Comparison of ENCODE assay signal across 8 cellular contexts in the genomic region with DNA sequence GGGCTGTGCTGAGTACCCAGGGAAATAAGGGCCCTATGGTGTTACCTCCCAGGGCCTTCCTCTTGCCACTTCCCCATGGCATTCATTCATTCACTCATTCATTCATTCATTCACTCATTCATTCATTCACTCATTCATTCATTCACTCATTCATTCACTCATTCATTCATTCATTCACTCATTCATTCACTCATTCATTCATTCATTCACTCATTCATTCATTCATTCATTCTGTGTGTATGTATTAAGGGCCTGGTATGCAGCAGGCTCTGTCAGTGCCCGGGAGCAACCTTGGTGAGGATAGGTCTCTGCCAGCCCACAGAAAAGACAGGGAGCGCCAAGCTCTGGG. TPM values are rescaled to one million over a fixed set of nuclear protein-coding genes. Genes with fewer than 3 reads are reported as not detected.
DNase-seq lines count a peak whose midpoint lies in the region; ATAC-seq, FAIRE-seq and TF ChIP-seq lines count a peak whose summit lies in the region.
"Not testable (repeated sequence)": the region's sequence is repeated elsewhere in the genome, so short reads cannot be mapped to it uniquely, and the experiment has no call there.
"Had no signal": no experiment of that assay in that cellular context is flagged by ENCODE, and none has a peak within 500 bp of the region (broad histone marks: within the 10 kb centered on the region; RNA-seq: fewer than 3 reads in every experiment).

No MANE protein-coding gene starts in this region.

- H3K4me3 Mint-ChIP-seq in endothelial cell (ENCODE audit: unreplicated experiment) (peak overlapping the region; percentile 33), memory B cell (peak overlapping the region; percentile 65), neural progenitor cell (peak overlapping the region; percentile 21)

- H3K27ac Mint-ChIP-seq in endothelial cell (ENCODE audit: unreplicated experiment); memory B cell; neural progenitor cell: not testable (repeated sequence)

- not testable (repeated sequence) for FAIRE-seq in GM12878 (lab: Jason Lieb, UNC)

- H3K4me1 Mint-ChIP-seq in endothelial cell (ENCODE audit: unreplicated experiment), result not testable (repeated sequence)
- H3K4me1 Mint-ChIP-seq in memory B cell, result peaks cover 21% of the 10 kb centered on the region
- peaks cover 20% of the 10 kb centered on the region for H3K4me1 Mint-ChIP-seq in neural progenitor cell

- H3K4me2 ChIP-seq in BLaER1 (peak overlapping the region; percentile 100), Loucy (ENCODE audit: low read depth, low read length, poor library complexity, severe bottlenecking) (peak overlapping the region; percentile 75)
- not testable (repeated sequence) for H3K4me2 ChIP-seq in GM23248 (ENCODE audit: unreplicated experiment); GM12878 (ENCODE audit: control insufficient read depth, insufficient read depth); neural progenitor cell

- not testable (repeated sequence) for TF ChIP-seq POLR2A in GM12878 (IDR thresholded peaks at IDR 0.05; ENCODE audit: low read depth, low read length)

- DNase-seq in GM23248, result peak; percentile 30
- not testable (repeated sequence) for DNase-seq in GM12878 (ENCODE audit: low read depth, low spot score); endothelial cell (ENCODE audit: low spot score); memory B cell (ENCODE audit: low spot score in 2 of 2); neural progenitor cell (ENCODE audit: low spot score)

- H3K4me1 ChIP-seq in BLaER1 (peaks cover 72% of the 10 kb centered on the region), Loucy (ENCODE audit: insufficient read depth, low read length, poor library complexity, severe bottlenecking) (peaks cover 33% of the 10 kb centered on the region), neural progenitor cell (peaks cover 19% of the 10 kb centered on the region)
- not testable (repeated sequence) for H3K4me1 ChIP-seq in GM23248 (ENCODE audit: insufficient read depth); GM12878 (ENCODE audit: control insufficient read depth, insufficient read depth, low read length)

- POLR2A ChIA-PET in GM12878 (lab: Charles Lee), result not testable (repeated sequence)

- SMC1A ChIA-PET in GM12878 (lab: Charles Lee; ENCODE audit: uncharacterized antibody, unreplicated experiment), result not testable (repeated sequence)

- H3K9me3 Mint-ChIP-seq in endothelial cell (ENCODE audit: unreplicated experiment); memory B cell; neural progenitor cell: not testable (repeated sequence)

- H3K9ac ChIP-seq in BLaER1; GM23248; Loucy (ENCODE audit: low read depth, low read length, poor library complexity, severe bottlenecking); GM12878 (ENCODE audit: control insufficient read depth, insufficient read depth, low read length); neural progenitor cell: not testable (repeated sequence)

- TF ChIP-seq RAD21 in GM12878 (IDR thresholded peaks at IDR 0.05; ENCODE audit: insufficient read depth, low read depth, low read length), result not testable (repeated sequence)

- CTCF ChIA-PET in GM12878 (lab: Yijun Ruan, JAX), result interaction anchor here (1.1 kb wide), 1 partner anchor 9 kb away, joined by 5 read pairs; no protein-coding TSS in a partner anchor

- not testable (repeated sequence) for H3K36me3 ChIP-seq in BLaER1; GM23248 (ENCODE audit: low read depth); Loucy (ENCODE audit: insufficient read depth, low read length); GM12878 (ENCODE audit: control insufficient read depth in 2 of 2, insufficient read depth in 2 of 2, low read length in 1 of 2); neural progenitor cell

- 89 to 94% methylated on average over 2 of the region's 2 CpGs for WGBS in GM23248 (ENCODE audit: low coverage in 1 of 2, low lambda C conversion rate in 2 of 2, missing lambda C conversion rate in 2 of 2), 2 experiments
- WGBS in GM12878 (ENCODE audit: insufficient coverage, insufficient replicate concordance, low lambda C conversion rate, missing lambda C conversion rate), result 58% methylated on average over 2 of the region's 2 CpGs

- in situ Hi-C loops in GM23248 (cut with MboI); GM12878 (cut with MboI): not testable (repeated sequence)

- not testable (repeated sequence) for H3F3A ChIP-seq in GM23248 (ENCODE audit: insufficient read depth); Loucy (ENCODE audit: low read depth); neural progenitor cell (ENCODE audit: low read depth)

- not testable (repeated sequence) for H3K9me2 ChIP-seq in GM23248 (ENCODE audit: insufficient read depth); Loucy (replicated peaks; ENCODE audit: low read depth, low read length)

- not testable (repeated sequence) for H3K9me3 ChIP-seq in BLaER1; GM23248 (ENCODE audit: low read depth); Loucy (ENCODE audit: insufficient read depth, low read depth, low read length); GM12878 (replicated peaks; ENCODE audit: control insufficient read depth, insufficient read depth, low read length); neural progenitor cell (ENCODE audit: low read depth)

- not testable (repeated sequence) for BruUV-seq in GM12878 (replicated peaks; lab: Mats Ljungman, UMichigan)

- not testable (repeated sequence) for TF ChIP-seq EP300 in GM12878 (IDR thresholded peaks at IDR 0.05; ENCODE audit: borderline replicate concordance in 1 of 2, control insufficient read depth in 1 of 2, low read depth in 2 of 2, low read length in 2 of 2)

- TF ChIP-seq CTCF in Loucy (conservative IDR thresholded peaks at IDR 0.05; ENCODE audit: low read length); GM12878 (IDR thresholded peaks at IDR 0.05 in 2 of 3, conservative IDR thresholded peaks at IDR 0.05 in 1 of 3; ENCODE audit: control insufficient read depth in 2 of 3, extremely low read depth in 1 of 3, insufficient read depth in 1 of 3, low read depth in 3 of 3, low read length in 3 of 3); endothelial cell (IDR thresholded peaks at IDR 0.05; ENCODE audit: unreplicated experiment); neural progenitor cell (IDR thresholded peaks at IDR 0.05): not testable (repeated sequence)

- H3K36me3 Mint-ChIP-seq in endothelial cell (ENCODE audit: low read depth, unreplicated experiment); memory B cell; neural progenitor cell: not testable (repeated sequence)

- H2AFZ ChIP-seq in GM23248; Loucy (ENCODE audit: low read length); GM12878 (ENCODE audit: control insufficient read depth, low read depth, low read length); neural progenitor cell (replicated peaks): not testable (repeated sequence)

- intact Hi-C loops in GM12878 (cut with micrococcal nuclease; ENCODE audit: unreplicated experiment), result not testable (repeated sequence)

- H3K4me3 ChIP-seq in BLaER1, result peak overlapping the region; percentile 54
- not testable (repeated sequence) for H3K4me3 ChIP-seq in GM23248; Loucy (ENCODE audit: low read length, poor library complexity, severe bottlenecking); GM12878; neural progenitor cell

- not testable (repeated sequence) for H3K79me2 ChIP-seq in GM23248 (ENCODE audit: insufficient read depth); Loucy (ENCODE audit: insufficient read depth, low read length); GM12878 (ENCODE audit: control insufficient read depth, insufficient read depth, low read length); neural progenitor cell (ENCODE audit: low read depth)

- RAD21 ChIA-PET in GM12878 (lab: Charles Lee; ENCODE audit: unreplicated experiment), result not testable (repeated sequence)

- not testable (repeated sequence) for H3K27me3 Mint-ChIP-seq in endothelial cell (ENCODE audit: unreplicated experiment); neural progenitor cell (ENCODE audit: insufficient read depth, low read depth)
- H3K27me3 Mint-ChIP-seq in memory B cell, result peaks cover 11% of the 10 kb centered on the region

- not testable (repeated sequence) for ATAC-seq in GM12878; memory B cell (ENCODE audit: low read depth)

- H3K27ac ChIP-seq in BLaER1; GM23248; GM12878 (ENCODE audit: control insufficient read depth, insufficient read depth); neural progenitor cell: not testable (repeated sequence)

- peaks cover 44% of the 10 kb centered on the region for H4K20me1 ChIP-seq in BLaER1
- H4K20me1 ChIP-seq in GM23248 (ENCODE audit: insufficient read depth); Loucy (ENCODE audit: insufficient read depth, low read length, poor library complexity, severe bottlenecking); GM12878 (ENCODE audit: control insufficient read depth, insufficient read depth); neural progenitor cell (ENCODE audit: low read depth): not testable (repeated sequence)

- not testable (repeated sequence) for H3K27me3 ChIP-seq in BLaER1; GM23248 (replicated peaks; ENCODE audit: insufficient read depth); Loucy (ENCODE audit: insufficient read depth, low read length, poor library complexity, severe bottlenecking); GM12878 (replicated peaks in 1 of 2; ENCODE audit: control insufficient read depth in 2 of 2, insufficient read depth in 2 of 2, low read length in 1 of 2); neural progenitor cell

RNA-seq across cellular contexts. Expression of gene SARDH, which starts 3.9 kb away (rescaled TPM):
- total RNA-seq in GM23248 (2014; rRNA removed; shearing (Covaris generic)), result 0.89 and 2.4 TPM in 2 replicates
- polyA plus RNA-seq in GM23248 (2016; fragmentation: Nextera tagmentation; extraction: Ambion mirVana) (0.16 and 0.30 TPM in 2 replicates), GM12878 (2011; rRNA removed) (0.07 and 0.14 TPM in 2 replicates), GM12878 (2014; fragmentation: Illumina TruSeq; extraction: Trizol) (0.03 TPM in 1 of 2 replicates, not detected in the other), GM12878 (2014; fragmentation: Nextera tagmentation; extraction: Ambion mirVana) (not detected), GM12878 (2014; rRNA removed) (0.03 TPM in 1 of 2 replicates, not detected in the other), GM12878 (2016; fragmentation: Nextera tagmentation; extraction: Ambion mirVana) (not detected)
- total RNA-seq in GM12878 (2013; cell fraction: nucleolus; rRNA removed), result 3.9 TPM in 2 replicates
- total RNA-seq in GM12878 (2014; rRNA removed) (0.06 TPM in 1 of 2 replicates, not detected in the other), GM12878 (2014; rRNA removed; fragmentation: Illumina TruSeq; extraction: Trizol) (not detected in 2 replicates), GM12878 (2021) (0.15 and 0.16 TPM in 2 replicates), endothelial cell (ENCODE audit: unreplicated experiment) (5.0 TPM), neural progenitor cell (ENCODE audit: low replicate concordance) (3.9 and 9.2 TPM in 2 replicates)
- polyA plus RNA-seq in GM12878 (2011; ENCODE audit: low read depth), result not detected
- polyA plus RNA-seq in GM12878 (2011; cell fraction: cytosol; rRNA removed), result 0.23 and 0.30 TPM in 2 replicates
- 1.0 and 1.4 TPM in 2 replicates for polyA plus RNA-seq in GM12878 (2011; cell fraction: nucleus; rRNA removed)
- 0.07 and 0.20 TPM in 2 replicates for polyA plus RNA-seq in GM12878 (2012)
- 0.31 TPM in 1 of 2 replicates, not detected in the other for polyA minus RNA-seq in GM12878 (2011; rRNA and poly(A)+ RNA removed)
- polyA minus RNA-seq in GM12878 (2011; cell fraction: cytosol; rRNA and poly(A)+ RNA removed), result not detected in 2 replicates
- polyA minus RNA-seq in GM12878 (2011; cell fraction: nucleus; rRNA and poly(A)+ RNA removed), result 0.38 and 0.60 TPM in 2 replicates
- polyA plus RNA-seq: CD14-positive monocyte had no signal
